ENCODE assay signal across 19 cellular contexts in the genomic region with DNA sequence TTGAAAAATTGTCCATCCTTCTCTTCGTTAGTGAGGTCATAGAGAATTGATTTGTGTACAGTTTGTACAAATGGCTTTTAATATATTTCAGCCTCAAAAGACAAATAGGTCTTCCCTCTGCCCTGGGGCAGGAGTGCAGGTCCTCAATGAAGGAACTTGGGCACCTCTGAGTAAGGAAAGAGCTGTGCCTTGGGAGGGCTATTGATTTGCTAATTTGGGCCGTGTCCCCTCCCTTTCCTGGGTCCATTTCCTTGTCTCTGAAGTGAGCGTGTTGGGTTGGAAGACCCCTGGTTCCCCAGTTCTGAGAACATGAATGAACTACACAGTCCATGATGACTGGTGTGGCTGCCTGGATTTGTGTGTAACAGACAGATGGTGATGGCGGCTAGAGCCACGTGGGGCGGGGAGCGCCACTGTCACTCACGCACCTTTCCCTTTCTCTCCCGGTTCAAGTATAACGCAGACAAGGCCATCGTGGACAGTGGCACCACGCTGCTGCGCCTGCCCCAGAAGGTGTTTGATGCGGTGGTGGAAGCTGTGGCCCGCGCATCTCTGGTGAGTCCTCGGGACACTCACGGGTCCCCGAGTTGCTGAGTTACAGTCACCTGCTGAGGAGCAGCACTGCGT.
A peak's percentile ranks its signal among the peaks of the same experiment; 100 is the strongest.
DNase-seq lines count a peak whose midpoint lies in the region; ATAC-seq and TF ChIP-seq lines count a peak whose summit lies in the region.
"Had no signal": no experiment of that assay in that cellular context is flagged by ENCODE, and none has a peak within 500 bp of the region (broad histone marks: within the 10 kb centered on the region; RNA-seq: fewer than 3 reads in every experiment).

No MANE protein-coding gene starts in this region.

- peaks cover 0 to 4% (median 4%) of the 10 kb centered on the region in 3 experiments; a peak in 5 of 7 replicates for H3K36me3 Mint-ChIP-seq in H9 (ENCODE audit: insufficient read depth in 1 of 3, low read depth in 3 of 3)
- H3K36me3 Mint-ChIP-seq in mesothelial cell of epicardium = peaks cover 33% of the 10 kb centered on the region
- H3K36me3 Mint-ChIP-seq: CD4-positive, CD25-positive, alpha-beta regulatory T cell; CD8-positive, alpha-beta memory T cell had no signal

- H4K8ac ChIP-seq in H9 (replicated peaks; ENCODE audit: insufficient read length, low read depth, low read length) = no peak overlapping the region
- H4K8ac ChIP-seq in mesendoderm (ENCODE audit: low read depth, low read length) = no peak overlapping the region

- no peak overlapping the region for H2AK5ac ChIP-seq in H9 (ENCODE audit: insufficient read length, low read length)
- H2AK5ac ChIP-seq in mesendoderm (ENCODE audit: low read length) = no peak overlapping the region

- H3K18ac ChIP-seq in H9 (ENCODE audit: insufficient read length, low read depth, low read length) (no peak overlapping the region), mesendoderm (ENCODE audit: low read length) (peak overlapping the region; percentile 11)

- no peak for DNase-seq in AG09309 (ENCODE audit: low read depth)
- no peak for DNase-seq in H9
- DNase-seq in coronary artery (ENCODE audit: low spot score) = no peak
- no peak for DNase-seq in mesendoderm
- DNase-seq in mesothelial cell of epicardium (ENCODE audit: low spot score in 2 of 2, unreplicated experiment in 2 of 2) = no peak
- no peak for DNase-seq in NCI-H2227 (lab: John Stamatoyannopoulos, UW; ENCODE audit: unreplicated experiment)
- DNase-seq: BE2C; C1 segment of cervical spinal cord; CD4-positive, CD25-positive, alpha-beta regulatory T cell; CD8-positive, alpha-beta memory T cell; COR-L47; DMS 273 treated with DMSO at 0.1 percent for 48 hours; DMS53; DND-41; EL; GOT3 had no signal

- no peak overlapping the region for H2BK120ac ChIP-seq in H9 (ENCODE audit: low read depth, low read length, poor library complexity, severe bottlenecking)
- H2BK120ac ChIP-seq in mesendoderm (ENCODE audit: low read depth, low read length) = peak overlapping the region; percentile 1

- H3K9me3 Mint-ChIP-seq in H9 = no peaks in the 10 kb centered on the region
- H3K9me3 Mint-ChIP-seq in mesothelial cell of epicardium = no peaks in the 10 kb centered on the region

- H3K9ac ChIP-seq in H9 (ENCODE audit: extremely low read depth, insufficient read length, low read length) = no peak overlapping the region
- no peak overlapping the region for H3K9ac ChIP-seq in mesendoderm (ENCODE audit: low read length)

- H3K27me3 Mint-ChIP-seq in H9 (ENCODE audit: low read depth) (peaks cover 1% of the 10 kb centered on the region; the same call in 1 of the 2 replicates), mesothelial cell of epicardium (ENCODE audit: low read depth) (no peaks in the 10 kb centered on the region)

- no peak overlapping the region for H2AFZ ChIP-seq in H9 (ENCODE audit: low read length)

- H3K23me2 ChIP-seq in H9 (ENCODE audit: insufficient read length, low read depth, low read length, poor library complexity, severe bottlenecking) = no peaks in the 10 kb centered on the region

- H4K5ac ChIP-seq in H9 (ENCODE audit: insufficient read length, low read depth, low read length) (peak overlapping the region; percentile 43), mesendoderm (ENCODE audit: low read length) (no peak overlapping the region)

- TF ChIP-seq CTCF in AG09309 (IDR thresholded peaks at IDR 0.05; ENCODE audit: control insufficient read depth, insufficient read depth, low read depth, low read length, missing control alignments) (peak; percentile 4), H9 (conservative IDR thresholded peaks at IDR 0.05) (no peak), coronary artery (IDR thresholded peaks at IDR 0.05) (no peak), mesothelial cell of epicardium (IDR thresholded peaks at IDR 0.05; ENCODE audit: unreplicated experiment) (no peak)

- no peak overlapping the region for H2BK12ac ChIP-seq in H9 (ENCODE audit: insufficient read length, low read depth, low read length)

- H4K91ac ChIP-seq in H9 (ENCODE audit: insufficient read length, low read depth, low read length) = no peak overlapping the region

- H3K4me1 Mint-ChIP-seq in H9 (peaks cover 14 to 23% of the 10 kb centered on the region in 2 experiments), mesothelial cell of epicardium (peaks cover 5% of the 10 kb centered on the region)
- H3K4me1 Mint-ChIP-seq: CD4-positive, CD25-positive, alpha-beta regulatory T cell; CD8-positive, alpha-beta memory T cell had no signal

- no peak overlapping the region for H3K4me3 ChIP-seq in AG09309 (ENCODE audit: control insufficient read depth, low read depth, low read length)
- H3K4me3 ChIP-seq in coronary artery = no peak overlapping the region
- H3K4me3 ChIP-seq in mesendoderm (ENCODE audit: low read length) = no peak overlapping the region
- H3K4me3 ChIP-seq: HAP-1 had no signal

- H3K23ac ChIP-seq in H9 (ENCODE audit: insufficient read length, low read depth, low read length) (no peak overlapping the region), mesendoderm (ENCODE audit: low read length) (no peak overlapping the region)

- H3K4ac ChIP-seq in H9 (ENCODE audit: low read depth, low read length) (no peak overlapping the region), mesendoderm (ENCODE audit: low read depth, low read length) (no peak overlapping the region)

- H3K27me3 ChIP-seq in H9 (ENCODE audit: insufficient read depth, low read length) (no peaks in the 10 kb centered on the region), mesendoderm (ENCODE audit: insufficient read depth, low read length, poor library complexity) (no peaks in the 10 kb centered on the region)
- H3K27me3 ChIP-seq: BE2C had no signal

- H3K79me1 ChIP-seq in H9 (ENCODE audit: insufficient read depth, low read depth, low read length, poor library complexity, severe bottlenecking) (no peaks in the 10 kb centered on the region), mesendoderm (ENCODE audit: low read length) (no peaks in the 10 kb centered on the region)

- H3K27ac ChIP-seq in H9 (ENCODE audit: insufficient read length, low read depth, low read length) (no peak overlapping the region), coronary artery (peak overlapping the region; percentile 4 to 67), mesendoderm (ENCODE audit: low read depth, low read length) (no peak overlapping the region)

- H3K4me2 ChIP-seq in H9 (ENCODE audit: insufficient read depth, insufficient read length, low read length) = no peak overlapping the region
- no peak overlapping the region for H3K4me2 ChIP-seq in mesendoderm (ENCODE audit: low read length)

- H3K79me2 ChIP-seq in H9 (ENCODE audit: insufficient read depth, low read length) (no peaks in the 10 kb centered on the region), mesendoderm (ENCODE audit: control insufficient read depth, insufficient read depth, low read length) (no peaks in the 10 kb centered on the region)

- H3K14ac ChIP-seq in H9 (ENCODE audit: insufficient read depth, low read length) = peak overlapping the region; percentile 8; the same call in 1 of the 2 replicates

- no peak overlapping the region for H3K56ac ChIP-seq in H9 (ENCODE audit: insufficient read length, low read depth, low read length)
- peak overlapping the region; percentile 29 for H3K56ac ChIP-seq in mesendoderm (ENCODE audit: low read length)

- H4K20me1 ChIP-seq in H9 (ENCODE audit: control insufficient read depth, insufficient read depth, insufficient read length) = no peaks in the 10 kb centered on the region

- H3K4me3 Mint-ChIP-seq in H9 (no peak overlapping the region), mesothelial cell of epicardium (no peak overlapping the region)
- H3K4me3 Mint-ChIP-seq: CD4-positive, CD25-positive, alpha-beta regulatory T cell; CD8-positive, alpha-beta memory T cell had no signal

- no peak overlapping the region for H2BK5ac ChIP-seq in H9 (ENCODE audit: insufficient read length, low read length)
- H2BK5ac ChIP-seq in mesendoderm (ENCODE audit: low read length) = no peak overlapping the region

- H2BK15ac ChIP-seq in H9 (ENCODE audit: low read depth, low read length) (no peak overlapping the region), mesendoderm (replicated peaks; ENCODE audit: low read depth) (no peak overlapping the region)

- H2BK20ac ChIP-seq in H9 (ENCODE audit: low read depth, low read length, poor library complexity, severe bottlenecking) = no peak overlapping the region

- peaks cover under 1% of the 10 kb centered on the region for H3K36me3 ChIP-seq in mesendoderm (ENCODE audit: control insufficient read depth, insufficient read depth, low read length)
- H3K36me3 ChIP-seq: BE2C, HAP-1 had no signal

- H3K4me1 ChIP-seq in H9 (ENCODE audit: insufficient read depth, low read length) (no peaks in the 10 kb centered on the region), mesendoderm (ENCODE audit: control insufficient read depth, low read depth, low read length) (peaks cover 8% of the 10 kb centered on the region)
- H3K4me1 ChIP-seq: BE2C, HAP-1 had no signal

- ATAC-seq in GM18870 (IDR thresholded peaks at IDR 0.05; ENCODE audit: unreplicated experiment) (no peak), HG02973 (IDR thresholded peaks at IDR 0.05; ENCODE audit: unreplicated experiment) (no peak)

- H3K27ac Mint-ChIP-seq in H9 (no peak overlapping the region; a peak in 1 of 7 replicates), mesothelial cell of epicardium (no peak overlapping the region)
- H3K27ac Mint-ChIP-seq: CD4-positive, CD25-positive, alpha-beta regulatory T cell; CD8-positive, alpha-beta memory T cell had no signal

- H3T11ph ChIP-seq in H9 (ENCODE audit: low read length) = no peak overlapping the region

- H3K9me3 ChIP-seq in H9 (ENCODE audit: control insufficient read depth, low read depth, low read length) = no peaks in the 10 kb centered on the region
- H3K9me3 ChIP-seq: BE2C, HAP-1 had no signal

- no CpG with 5 or more reads among the region's 20 CpGs for WGBS in H9 (ENCODE audit: extremely low coverage, insufficient read length, low lambda C conversion rate)
- WGBS in mesendoderm (ENCODE audit: extremely low coverage, insufficient coverage, low lambda C conversion rate) = no CpG with 5 or more reads among the region's 20 CpGs

Comparison
In these comparisons a context has a peak if more than half of its experiments do, and no peak if none do; other contexts are left out.
1. H3K27ac ChIP-seq: peak in coronary artery (2 of 2); none in H9 (single experiment) and mesendoderm (single experiment).